10 cellular contexts compared by ENCODE assay signal in genomic region chr1:22039594-22040347, GRCh38. TPM values are rescaled to one million over a fixed set of nuclear protein-coding genes. Genes with fewer than 3 reads are reported as not detected.
A peak's percentile ranks its signal among the peaks of the same experiment; 100 is the strongest.
DNase-seq lines count a peak whose midpoint lies in the region; ATAC-seq and TF ChIP-seq lines count a peak whose summit lies in the region.
"Had no signal": no experiment of that assay in that cellular context is flagged by ENCODE, and none has a peak within 500 bp of the region (broad histone marks: within the 10 kb centered on the region; RNA-seq: fewer than 3 reads in every experiment).

No MANE protein-coding gene starts in this region.

- H3K4me1 Mint-ChIP-seq in endothelial cell (ENCODE audit: unreplicated experiment) = peaks cover 13% of the 10 kb centered on the region

- peak; percentile 29 to 72 (median 52) for DNase-seq in NCI-H1417 (lab: John Stamatoyannopoulos, UW)
- no peak for DNase-seq in NCI-H1417 treated with DMSO at 0.1 percent for 48 hours (lab: John Stamatoyannopoulos, UW)
- peak; percentile 65 to 83 for DNase-seq in NCI-H446 (lab: John Stamatoyannopoulos, UW)
- DNase-seq in activated CD4-positive, alpha-beta T cell treated with anti-CD3 and anti-CD28 coated beads, Interleukin-2, amount 50 U/mL, for 1 hour = peak; percentile 86
- DNase-seq in endothelial cell (ENCODE audit: low spot score) = peak; percentile 23
- peak; percentile 88 for DNase-seq in upper lobe of right lung

- TF ChIP-seq CTCF in endothelial cell (IDR thresholded peaks at IDR 0.05; ENCODE audit: unreplicated experiment) (no peak), upper lobe of right lung (IDR thresholded peaks at IDR 0.05) (peak; percentile 5)

- no peak overlapping the region for H3K4me3 Mint-ChIP-seq in endothelial cell (ENCODE audit: unreplicated experiment)

- H3K27me3 ChIP-seq in neuron (ENCODE audit: insufficient read depth, low read length) = no peaks in the 10 kb centered on the region
- no peaks in the 10 kb centered on the region for H3K27me3 ChIP-seq in upper lobe of right lung
- H3K27me3 ChIP-seq: ovary had no signal

- H2AFZ ChIP-seq in neuron (ENCODE audit: low read depth, low read length) = peak overlapping the region; percentile 33

- intact Hi-C loops in upper lobe of right lung (cut with DNase I) = no loop called here

- H3K36me3 ChIP-seq in neuron (ENCODE audit: insufficient read depth, low read length) (no peaks in the 10 kb centered on the region), upper lobe of right lung (no peaks in the 10 kb centered on the region)
- H3K36me3 ChIP-seq: ovary had no signal

- H3K36me3 Mint-ChIP-seq in endothelial cell (ENCODE audit: low read depth, unreplicated experiment) = no peaks in the 10 kb centered on the region

- H3K4me1 ChIP-seq in neuron (ENCODE audit: insufficient read depth, low read length) (peaks cover 16% of the 10 kb centered on the region), upper lobe of right lung (peaks cover 13% of the 10 kb centered on the region)

- H3K9me3 Mint-ChIP-seq in endothelial cell (ENCODE audit: unreplicated experiment) = no peaks in the 10 kb centered on the region

- H3K9me3 ChIP-seq in neuron (ENCODE audit: low read length) (no peaks in the 10 kb centered on the region), upper lobe of right lung (no peaks in the 10 kb centered on the region)
- H3K9me3 ChIP-seq: ovary had no signal

- peak overlapping the region; percentile 45 for H3K27ac Mint-ChIP-seq in endothelial cell (ENCODE audit: unreplicated experiment)

- peak overlapping the region; percentile 65 for H3K27ac ChIP-seq in upper lobe of right lung
- H3K27ac ChIP-seq: 22Rv1, ovary had no signal

- H3K4me3 ChIP-seq in neuron (ENCODE audit: low read length) (no peak overlapping the region), upper lobe of right lung (peak overlapping the region; percentile 7)
- H3K4me3 ChIP-seq: ovary had no signal

- peaks cover 5% of the 10 kb centered on the region for H3K27me3 Mint-ChIP-seq in endothelial cell (ENCODE audit: unreplicated experiment)

- ATAC-seq in HG02943 (IDR thresholded peaks at IDR 0.05; ENCODE audit: low read depth, unreplicated experiment) (peak; percentile 88), upper lobe of right lung (peak; percentile 98)

RNA-seq across cellular contexts. Expression of gene CDC42, which starts 12.7 kb away (rescaled TPM):
- total RNA-seq in endothelial cell (ENCODE audit: unreplicated experiment) (370 TPM), upper lobe of right lung (234 TPM)

RNA-seq across cellular contexts. Expression of gene CELA3A, which starts 38.3 kb away (rescaled TPM):
- not detected for total RNA-seq in endothelial cell (ENCODE audit: unreplicated experiment)
- not detected for total RNA-seq in upper lobe of right lung
